1 cellular context compared by ENCODE assay signal in the genomic region with DNA sequence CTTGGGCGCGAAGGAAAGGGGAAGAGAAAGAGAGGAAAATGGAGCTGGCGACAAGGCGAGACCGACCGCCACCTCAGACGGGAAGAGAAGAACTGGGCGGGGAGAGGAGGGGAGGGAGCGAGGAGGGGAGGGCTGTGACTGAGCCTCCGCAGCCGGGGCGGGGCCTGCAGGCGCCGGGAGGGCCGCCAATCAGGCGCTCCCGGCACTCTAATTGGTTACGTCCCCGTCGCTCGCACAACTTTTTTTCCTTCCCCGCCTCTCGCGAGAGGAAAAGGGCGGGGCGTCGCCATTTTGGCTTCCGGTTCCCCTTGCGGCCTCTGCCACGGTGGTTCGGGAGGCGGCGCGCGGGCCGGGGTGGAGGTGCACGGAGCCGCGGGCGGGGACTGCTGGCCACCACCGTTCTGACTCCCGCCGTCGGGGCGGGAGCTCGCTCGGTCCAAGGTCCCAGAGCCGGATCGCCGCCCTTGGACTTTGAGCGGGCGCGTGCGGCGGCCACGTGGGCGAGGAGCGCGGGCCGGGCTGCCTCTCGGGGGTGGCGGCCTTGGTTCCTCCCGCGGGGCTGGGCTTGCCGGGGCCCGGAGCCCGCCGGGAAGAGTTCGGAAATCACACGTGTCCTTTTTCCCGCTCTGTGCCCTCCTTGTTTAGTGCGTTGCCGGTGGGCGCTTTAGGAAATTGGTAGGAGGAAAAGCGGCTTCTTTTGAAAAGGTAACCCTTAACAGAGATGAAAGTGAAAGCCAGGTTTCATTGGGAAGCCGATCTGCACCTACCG.
TF ChIP-seq lines count a peak whose summit lies in the region.

Gene GDI2, minus strand, starts transcription at position 94 of the 769 bp plus-strand sequence. CDS start 176 bp downstream, outside the sequence.

TF ChIP-seq in HepG2, 621 proteins besides CTCF, POLR2A, EP300 and RAD21 (continued from another document and continues in another):
- TF ChIP-seq ZNF569 (CRISPR knock-in tag; IDR thresholded peaks at IDR 0.05; ENCODE audit: borderline replicate concordance) (peak; percentile 79; the same call in 1 of the 2 replicates), BCL3 (CRISPR knock-in tag; IDR thresholded peaks at IDR 0.05) (peak; percentile 93), TARDBP (CRISPR knock-in tag; IDR thresholded peaks at IDR 0.05) (peak; percentile 52), ZSCAN25 (CRISPR knock-in tag; IDR thresholded peaks at IDR 0.05) (peak; percentile 74), SIX1 (CRISPR knock-in tag; IDR thresholded peaks at IDR 0.05; ENCODE audit: borderline replicate concordance) (peak; percentile 18; the same call in 1 of the 2 replicates), JUND (CRISPR knock-in tag; IDR thresholded peaks at IDR 0.05) (peak; percentile 44; the same call in 1 of the 2 replicates), SSRP1 (CRISPR knock-in tag; IDR thresholded peaks at IDR 0.05) (no peak), MXD4 (CRISPR knock-in tag; IDR thresholded peaks at IDR 0.05) (peak; percentile 97), ATF7 (IDR thresholded peaks at IDR 0.05) (no peak), ATF7 (CRISPR knock-in tag; IDR thresholded peaks at IDR 0.05) (peak; percentile 66), MZF1 (CRISPR knock-in tag; IDR thresholded peaks at IDR 0.05; ENCODE audit: borderline replicate concordance) (no peak), REST (IDR thresholded peaks at IDR 0.05; ENCODE audit: borderline replicate concordance in 1 of 2, low read depth in 1 of 2, low read length in 2 of 2) (peak in 1 of 2 experiments; percentile 13; a peak in 2 of 4 replicates), KLF13 (CRISPR knock-in tag; IDR thresholded peaks at IDR 0.05) (no peak), HOXA9 (CRISPR knock-in tag; IDR thresholded peaks at IDR 0.05; ENCODE audit: borderline replicate concordance) (peak; percentile 51; the same call in 1 of the 2 replicates), ARNT2 (CRISPR knock-in tag; IDR thresholded peaks at IDR 0.05; ENCODE audit: low read depth) (peak; percentile 98), ELF3 (CRISPR knock-in tag; IDR thresholded peaks at IDR 0.05) (peak; percentile 89), ZBTB37 (CRISPR knock-in tag; IDR thresholded peaks at IDR 0.05) (no peak), SAP130 (CRISPR knock-in tag; IDR thresholded peaks at IDR 0.05; ENCODE audit: low read depth) (peak; percentile 92), SMAD1 (CRISPR knock-in tag; IDR thresholded peaks at IDR 0.05; ENCODE audit: borderline replicate concordance, low read depth) (peak; percentile 90), ZNF781 (CRISPR knock-in tag; IDR thresholded peaks at IDR 0.05; ENCODE audit: borderline replicate concordance, not compliant biosample characterization) (peak; percentile 90), ZSCAN22 (CRISPR knock-in tag; IDR thresholded peaks at IDR 0.05) (no peak), ZNF616 (CRISPR knock-in tag; IDR thresholded peaks at IDR 0.05; ENCODE audit: low read depth) (peak; percentile 44; the same call in 1 of the 2 replicates), SP1 (IDR thresholded peaks at IDR 0.05) (peak; percentile 77), SP1 (CRISPR knock-in tag; IDR thresholded peaks at IDR 0.05) (no peak; the same call in none of the 2 replicates), NR0B2 (CRISPR knock-in tag; IDR thresholded peaks at IDR 0.05) (peak; percentile 97), NONO (IDR thresholded peaks at IDR 0.05) (no peak), NONO (CRISPR knock-in tag; conservative IDR thresholded peaks at IDR 0.05) (peak; percentile 91), MATR3 (CRISPR knock-in tag; IDR thresholded peaks at IDR 0.05) (no peak), TOE1 (CRISPR knock-in tag; IDR thresholded peaks at IDR 0.05) (no peak; the same call in 1 of the 2 replicates), JUNB (CRISPR knock-in tag; IDR thresholded peaks at IDR 0.05; ENCODE audit: borderline replicate concordance) (peak; percentile 70; the same call in 1 of the 2 replicates), GRHL1 (CRISPR knock-in tag; conservative IDR thresholded peaks at IDR 0.05) (no peak), ZNF83 (CRISPR knock-in tag; IDR thresholded peaks at IDR 0.05; ENCODE audit: borderline replicate concordance) (peak; percentile 90), ZNF180 (CRISPR knock-in tag; IDR thresholded peaks at IDR 0.05; ENCODE audit: borderline replicate concordance, low read depth) (peak; percentile 83; the same call in 1 of the 2 replicates), ARID3A (IDR thresholded peaks at IDR 0.05; ENCODE audit: low read depth, low read length) (peak; percentile 8; the same call in 1 of the 2 replicates)
- TF ChIP-seq, protein P1, sequence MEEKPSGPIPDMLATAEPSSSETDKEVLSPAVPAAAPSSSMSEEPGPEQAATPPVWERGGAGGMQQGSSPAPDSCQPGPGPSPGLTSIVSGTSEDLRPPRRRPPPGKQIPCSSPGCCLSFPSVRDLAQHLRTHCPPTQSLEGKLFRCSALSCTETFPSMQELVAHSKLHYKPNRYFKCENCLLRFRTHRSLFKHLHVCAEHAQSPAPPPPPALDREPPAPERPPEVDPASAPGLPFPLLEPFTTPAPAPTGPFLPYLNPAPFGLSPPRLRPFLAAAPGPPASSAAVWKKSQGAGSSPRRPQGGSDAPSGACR (CRISPR knock-in tag; IDR thresholded peaks at IDR 0.05), result peak; percentile 94
- TF ChIP-seq, protein P2, sequence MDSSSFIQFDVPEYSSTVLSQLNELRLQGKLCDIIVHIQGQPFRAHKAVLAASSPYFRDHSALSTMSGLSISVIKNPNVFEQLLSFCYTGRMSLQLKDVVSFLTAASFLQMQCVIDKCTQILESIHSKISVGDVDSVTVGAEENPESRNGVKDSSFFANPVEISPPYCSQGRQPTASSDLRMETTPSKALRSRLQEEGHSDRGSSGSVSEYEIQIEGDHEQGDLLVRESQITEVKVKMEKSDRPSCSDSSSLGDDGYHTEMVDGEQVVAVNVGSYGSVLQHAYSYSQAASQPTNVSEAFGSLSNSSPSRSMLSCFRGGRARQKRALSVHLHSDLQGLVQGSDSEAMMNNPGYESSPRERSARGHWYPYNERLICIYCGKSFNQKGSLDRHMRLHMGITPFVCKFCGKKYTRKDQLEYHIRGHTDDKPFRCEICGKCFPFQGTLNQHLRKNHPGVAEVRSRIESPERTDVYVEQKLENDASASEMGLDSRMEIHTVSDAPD (CRISPR knock-in tag; IDR thresholded peaks at IDR 0.05), result peak; percentile 90
- TF ChIP-seq, protein P3, sequence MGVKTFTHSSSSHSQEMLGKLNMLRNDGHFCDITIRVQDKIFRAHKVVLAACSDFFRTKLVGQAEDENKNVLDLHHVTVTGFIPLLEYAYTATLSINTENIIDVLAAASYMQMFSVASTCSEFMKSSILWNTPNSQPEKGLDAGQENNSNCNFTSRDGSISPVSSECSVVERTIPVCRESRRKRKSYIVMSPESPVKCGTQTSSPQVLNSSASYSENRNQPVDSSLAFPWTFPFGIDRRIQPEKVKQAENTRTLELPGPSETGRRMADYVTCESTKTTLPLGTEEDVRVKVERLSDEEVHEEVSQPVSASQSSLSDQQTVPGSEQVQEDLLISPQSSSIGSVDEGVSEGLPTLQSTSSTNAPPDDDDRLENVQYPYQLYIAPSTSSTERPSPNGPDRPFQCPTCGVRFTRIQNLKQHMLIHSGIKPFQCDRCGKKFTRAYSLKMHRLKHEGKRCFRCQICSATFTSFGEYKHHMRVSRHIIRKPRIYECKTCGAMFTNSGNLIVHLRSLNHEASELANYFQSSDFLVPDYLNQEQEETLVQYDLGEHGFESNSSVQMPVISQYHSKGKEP (CRISPR knock-in tag; IDR thresholded peaks at IDR 0.05), result no peak
- TF ChIP-seq, protein P4, sequence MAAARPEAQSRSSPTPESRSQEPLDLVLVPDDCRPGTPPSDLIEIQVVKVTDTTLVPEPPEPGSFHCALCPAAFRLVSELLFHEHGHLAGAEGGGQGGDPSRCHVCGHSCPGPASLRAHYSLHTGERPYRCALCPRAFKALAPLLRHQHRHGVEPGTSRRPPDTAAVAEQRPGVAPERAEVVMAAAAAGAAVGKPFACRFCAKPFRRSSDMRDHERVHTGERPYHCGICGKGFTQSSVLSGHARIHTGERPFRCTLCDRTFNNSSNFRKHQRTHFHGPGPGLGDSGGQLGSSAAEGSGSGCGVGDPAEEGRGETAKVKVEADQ (CRISPR knock-in tag; IDR thresholded peaks at IDR 0.05; ENCODE audit: borderline replicate concordance), result peak; percentile 97; the same call in 1 of the 2 replicates
- TF ChIP-seq, protein P5, sequence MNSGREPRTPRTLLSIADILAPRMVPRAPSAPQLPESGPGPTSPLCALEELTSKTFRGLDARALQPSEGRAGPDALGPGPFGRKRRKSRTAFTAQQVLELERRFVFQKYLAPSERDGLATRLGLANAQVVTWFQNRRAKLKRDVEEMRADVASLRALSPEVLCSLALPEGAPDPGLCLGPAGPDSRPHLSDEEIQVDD (CRISPR knock-in tag; IDR thresholded peaks at IDR 0.05; ENCODE audit: borderline replicate concordance), result peak; percentile 97; the same call in 1 of the 2 replicates
